24 cellular contexts compared by ENCODE assay signal in genomic region chr17:68468334-68468733, GRCh38. TPM values are rescaled to one million over a fixed set of nuclear protein-coding genes. Genes with fewer than 3 reads are reported as not detected.
DNase-seq lines count a peak whose midpoint lies in the region; ATAC-seq and TF ChIP-seq lines count a peak whose summit lies in the region.
"Had no signal": no experiment of that assay in that cellular context is flagged by ENCODE, and none has a peak within 500 bp of the region (broad histone marks: within the 10 kb centered on the region; RNA-seq: fewer than 3 reads in every experiment).

No MANE protein-coding gene starts in this region.

- DNase-seq in RPMI7951 (ENCODE audit: low read depth) (peak; percentile 19), fibroblast of mammary gland (ENCODE audit: low read depth) (peak; percentile 34), hepatocyte (ENCODE audit: low spot score) (no peak), stromal cell of bone marrow (ENCODE audit: low read depth) (peak; percentile 45), body of pancreas (no peak), H4 (ENCODE audit: low spot score) (no peak)
- DNase-seq: activated CD4-positive, alpha-beta T cell treated with anti-CD3 and anti-CD28 coated beads, Interleukin-2, amount 10 ng/mL, durations not matched to agents 7 days and 5 days; activated CD8-positive, alpha-beta memory T cell treated with anti-CD3 and anti-CD28 coated beads, Interleukin-2, amount 50 U/mL, for 48 hours; activated effector memory CD4-positive, alpha-beta T cell treated with anti-CD3 and anti-CD28 coated beads, Interleukin-2, amount 50 U/mL, for 16 hours; AML-193; amygdala; DND-41; foreskin melanocyte; left lung; NCI-H1105; NCI-H2107; NCI-H69; occipital lobe; right lobe of liver; SIG-M5; stimulated activated naive CD4-positive, alpha-beta T cell treated with Interleukin-2 at 50 U/mL for 16 hours; T-helper 1 cell; upper lobe of left lung had no signal

- 51% methylated on average over 5 of the region's 5 CpGs for WGBS in hepatocyte (ENCODE audit: low lambda C conversion rate, missing lambda C conversion rate)
- WGBS in body of pancreas, 2 donors = 35 to 47% methylated on average over 5 of the region's 5 CpGs

- H3K4me1 ChIP-seq in hepatocyte (ENCODE audit: insufficient read depth) (no peaks in the 10 kb centered on the region), body of pancreas (peaks cover 11% of the 10 kb centered on the region)
- H3K4me1 ChIP-seq: right lobe of liver, upper lobe of left lung had no signal

- ATAC-seq in GM21526 (IDR thresholded peaks at IDR 0.05; ENCODE audit: low FRiP score, unreplicated experiment) (no peak), body of pancreas (no peak)
- ATAC-seq: left lung, right lobe of liver had no signal

- H3K4me3 ChIP-seq in fibroblast of mammary gland (ENCODE audit: control insufficient read depth, low read depth, low read length) (no peak overlapping the region), hepatocyte (no peak overlapping the region), body of pancreas (no peak overlapping the region)
- H3K4me3 ChIP-seq: left lung, right lobe of liver, upper lobe of left lung had no signal

- intact Hi-C loops in body of pancreas (cut with DNase I) = loop anchor here (10.0 kb wide), 1 partner anchor 204 kb away; no protein-coding TSS in a partner anchor

- H2AFZ ChIP-seq in hepatocyte = no peak overlapping the region

- H3K9me3 ChIP-seq in hepatocyte (ENCODE audit: low read depth) (no peaks in the 10 kb centered on the region), body of pancreas (no peaks in the 10 kb centered on the region)
- H3K9me3 ChIP-seq: left lung, right lobe of liver, upper lobe of left lung had no signal

- no peaks in the 10 kb centered on the region for H3K9me2 ChIP-seq in hepatocyte (replicated peaks; ENCODE audit: insufficient read depth)

- H3K27me3 ChIP-seq in hepatocyte (no peaks in the 10 kb centered on the region), body of pancreas (no peaks in the 10 kb centered on the region)
- H3K27me3 ChIP-seq: left lung, right lobe of liver, upper lobe of left lung had no signal

- no peak overlapping the region for H3K4me2 ChIP-seq in hepatocyte

- H3K27ac ChIP-seq in hepatocyte (peak overlapping the region; percentile 57), body of pancreas (no peak overlapping the region)
- H3K27ac ChIP-seq: left lung, right lobe of liver, upper lobe of left lung had no signal

- H4K20me1 ChIP-seq in hepatocyte (ENCODE audit: insufficient read depth, poor library complexity, severe bottlenecking) = no peaks in the 10 kb centered on the region

- TF ChIP-seq CTCF in fibroblast of mammary gland (conservative IDR thresholded peaks at IDR 0.05; ENCODE audit: control insufficient read depth, insufficient read depth, low read depth, low read length) (no peak), hepatocyte (IDR thresholded peaks at IDR 0.05; ENCODE audit: poor library complexity) (no peak), body of pancreas (IDR thresholded peaks at IDR 0.05) (no peak)

- H3K79me2 ChIP-seq in hepatocyte = no peaks in the 10 kb centered on the region

- no peaks in the 10 kb centered on the region for H3K36me3 ChIP-seq in hepatocyte (replicated peaks; ENCODE audit: insufficient read depth, low read depth)
- H3K36me3 ChIP-seq in body of pancreas (replicated peaks in 1 of 2; ENCODE audit: insufficient read depth in 1 of 2, low read depth in 2 of 2) = no peaks in the 10 kb centered on the region
- H3K36me3 ChIP-seq: left lung, right lobe of liver, upper lobe of left lung had no signal

- TF ChIP-seq POLR2A in body of pancreas (IDR thresholded peaks at IDR 0.05) = no peak

RNA-seq across cellular contexts. Expression of gene WIPI1, which starts 11.0 kb away (rescaled TPM):
- 44.1 and 49.5 TPM in 2 replicates for total RNA-seq in RPMI7951 (2014; rRNA removed; shearing (Covaris generic))
- total RNA-seq in hepatocyte (67.4 and 84.0 TPM in 2 replicates), body of pancreas (10 to 100 TPM; 20.5 to 22.4 TPM)
- polyA plus RNA-seq in hepatocyte = 79.6 and 91.3 TPM in 2 replicates
- 66.0 and 70.8 TPM in 2 replicates for total RNA-seq in H4 (2014; rRNA removed; shearing (Covaris generic))

RNA-seq across cellular contexts. Expression of gene PRKAR1A, which starts 43.9 kb away (rescaled TPM):
- 192 and 208 TPM in 2 replicates for total RNA-seq in RPMI7951 (2014; rRNA removed; shearing (Covaris generic))
- total RNA-seq in hepatocyte = 253 and 270 TPM in 2 replicates
- polyA plus RNA-seq in hepatocyte = 182 TPM in 2 replicates
- 10 to 100 TPM; 71.2 to 80.7 TPM for total RNA-seq in body of pancreas
- total RNA-seq in H4 (2014; rRNA removed; shearing (Covaris generic)) = 161 and 207 TPM in 2 replicates

Comparison
In these comparisons a context has a peak if more than half of its experiments do, and no peak if none do; other contexts are left out.
1. DNase-seq: peak in RPMI7951 (single experiment), fibroblast of mammary gland (single experiment) and stromal cell of bone marrow (single experiment); none in hepatocyte (single experiment), body of pancreas (0 of 4) and H4 (single experiment).